ENCODE assay signal across 34 cellular contexts in genomic region chr4:157911662-157912061, GRCh38.
"Had no signal": no experiment of that assay in that cellular context is flagged by ENCODE, and none has a peak within 500 bp of the region (broad histone marks: within the 10 kb centered on the region; RNA-seq: fewer than 3 reads in every experiment).

No MANE protein-coding gene starts in this region.

- H3K27ac ChIP-seq: KMS-11 had no signal

- H3K4me2 ChIP-seq: KMS-11 had no signal

- DNase-seq: Karpas-422, Kasumi-1, MG63, MM.1S, MV-4-11, NCI-H1048, NCI-H1092, NCI-H1092 treated with DMSO at 0.1 percent for 48 hours, NCI-H1105, NCI-H1105 treated with DMSO at 0.1 percent for 48 hours, NCI-H1417, NCI-H1417 treated with DMSO at 0.1 percent for 48 hours, NCI-H1436, NCI-H1436 treated with DMSO at 0.1 percent for 48 hours, NCI-H146, NCI-H1694, NCI-H1694 treated with DMSO at 0.1 percent for 48 hours, NCI-H187, NCI-H187 treated with DMSO at 0.1 percent for 48 hours, NCI-H1930, NCI-H2029, NCI-H2029 treated with DMSO at 0.1 percent for 48 hours, NCI-H2081, NCI-H2081 treated with DMSO at 0.1 percent for 48 hours, NCI-H2107, NCI-H2171, NCI-H2171 treated with DMSO at 0.1 percent for 48 hours, NCI-H2227 treated with DMSO at 0.1 percent for 48 hours, NCI-H226, NCI-H345, NCI-H446, NCI-H446 treated with DMSO at 0.1 percent for 48 hours, NCI-H510A had no signal

- H3K9me3 ChIP-seq: MG63 had no signal

- H3K4me3 ChIP-seq: MG63 had no signal

- H3K9ac ChIP-seq: KMS-11 had no signal

- H3K36me3 ChIP-seq: MG63 had no signal
